9 cellular contexts compared by ENCODE assay signal in genomic region chr14:22852599-22852939, GRCh38. TPM values are rescaled to one million over a fixed set of nuclear protein-coding genes. Genes with fewer than 3 reads are reported as not detected.
DNase-seq lines count a peak whose midpoint lies in the region; ATAC-seq and TF ChIP-seq lines count a peak whose summit lies in the region.
"Had no signal": no experiment of that assay in that cellular context is flagged by ENCODE, and none has a peak within 500 bp of the region (broad histone marks: within the 10 kb centered on the region; RNA-seq: fewer than 3 reads in every experiment).

No MANE protein-coding gene starts in this region.

- TF ChIP-seq POLR2A in IMR-90 (IDR thresholded peaks at IDR 0.05; ENCODE audit: low read depth, low read length) (no peak), right lobe of liver (IDR thresholded peaks at IDR 0.05) (no peak)

- H4K91ac ChIP-seq in IMR-90 (ENCODE audit: insufficient read depth, low read depth, low read length), result peak overlapping the region; percentile 85

- DNase-seq in IMR-90 (no peak), adipocyte (ENCODE audit: low read depth) (no peak), right lobe of liver (no peak), SW 1271 (lab: John Stamatoyannopoulos, UW) (no peak), NCI-H2081 treated with DMSO at 0.1 percent for 48 hours (lab: John Stamatoyannopoulos, UW) (no peak)

- peak overlapping the region; percentile 97 for H2AFZ ChIP-seq in IMR-90 (replicated peaks; ENCODE audit: low read length, poor library complexity)

- in situ Hi-C loops in IMR-90 (cut with MboI; ENCODE audit: low sequenced_read_pairs), result loop anchor here (25.0 kb wide), 1 partner anchor 465 kb away; no protein-coding TSS in a partner anchor

- peaks cover 36% of the 10 kb centered on the region for H3K4me1 ChIP-seq in IMR-90 (ENCODE audit: control insufficient read depth, insufficient read depth, low read length)
- peaks cover 58% of the 10 kb centered on the region for H3K4me1 ChIP-seq in adipocyte (ENCODE audit: control insufficient read depth, insufficient read depth, low read length)
- H3K4me1 ChIP-seq in right lobe of liver, result no peaks in the 10 kb centered on the region
- peaks cover 50% of the 10 kb centered on the region for H3K4me1 ChIP-seq in stomach smooth muscle (ENCODE audit: control insufficient read depth, insufficient read depth, low read length)

- intact Hi-C loops in IMR-90 (cut with micrococcal nuclease), result loop anchor here (5.0 kb wide), 1 partner anchor 465 kb away; no protein-coding TSS in a partner anchor
- intact Hi-C loops in right lobe of liver (cut with DNase I), result no loop called here

- TF ChIP-seq CTCF in IMR-90 (conservative IDR thresholded peaks at IDR 0.05; ENCODE audit: low read depth, low read length) (no peak), right lobe of liver (IDR thresholded peaks at IDR 0.05) (no peak)

- peak overlapping the region; percentile 69 for H3K14ac ChIP-seq in IMR-90 (replicated peaks; ENCODE audit: low read depth, low read length)

- H3K36me3 ChIP-seq in IMR-90 (ENCODE audit: control insufficient read depth, insufficient read depth, low read length), result no peaks in the 10 kb centered on the region
- H3K36me3 ChIP-seq in adipocyte (ENCODE audit: control insufficient read depth, insufficient read depth, low read length, severe bottlenecking), result no peaks in the 10 kb centered on the region
- no peaks in the 10 kb centered on the region for H3K36me3 ChIP-seq in right lobe of liver
- H3K36me3 ChIP-seq in stomach smooth muscle (ENCODE audit: control insufficient read depth in 2 of 2, insufficient read depth in 2 of 2, low read length in 2 of 2), result no peaks in the 10 kb centered on the region
- H3K36me3 ChIP-seq: heart left ventricle had no signal

- dilution Hi-C loops in IMR-90 (cut with HindIII; ENCODE audit: low sequenced_read_pairs, unreplicated experiment), result no loop called here

- POLR2A ChIA-PET in IMR-90 (lab: Charles Lee; ENCODE audit: unreplicated experiment), result interaction anchor here (2.4 kb wide), 1 partner anchor 15 kb away, joined by 25 read pairs; the partner anchor contains the start of gene MMP14

- peak overlapping the region; percentile 44 for H2BK5ac ChIP-seq in IMR-90 (ENCODE audit: low read depth, low read length, poor library complexity, severe bottlenecking)

- WGBS in IMR-90 (ENCODE audit: extremely low coverage in 2 of 2, insufficient read length in 1 of 2), 2 experiments, result no CpG with 5 or more reads among the region's 2 CpGs
- WGBS in right lobe of liver (ENCODE audit: insufficient coverage, low coverage, low lambda C conversion rate, missing lambda C conversion rate), result 35% methylated on average over 2 of the region's 2 CpGs

- peak overlapping the region; percentile 73; the same call in 1 of the 3 replicates for H2BK15ac ChIP-seq in IMR-90 (ENCODE audit: low read depth, low read length)

- H2AK5ac ChIP-seq in IMR-90 (ENCODE audit: low read depth, low read length), result peak overlapping the region; percentile 81; the same call in 1 of the 2 replicates

- CTCF ChIA-PET in IMR-90 (lab: Yijun Ruan, JAX), result interaction anchor here (1.0 to 6.8 kb wide), 16 partner anchors 10 to 282 kb away, joined by 3 to 60 read pairs (median 5); partner anchors contain the start of genes LRP10 and MRPL52

- peak overlapping the region; percentile 28; the same call in 1 of the 2 replicates for H3K23ac ChIP-seq in IMR-90 (ENCODE audit: low read depth, low read length)

- peak overlapping the region; percentile 94 for H2BK120ac ChIP-seq in IMR-90 (ENCODE audit: low read depth, low read length)

- peaks cover 27% of the 10 kb centered on the region for H3K9me1 ChIP-seq in IMR-90 (ENCODE audit: insufficient read depth, low read length)

- H3K18ac ChIP-seq in IMR-90 (ENCODE audit: low read depth, low read length), result peak overlapping the region; percentile 13; the same call in 1 of the 2 replicates

- H3K27me3 ChIP-seq in IMR-90 (ENCODE audit: control insufficient read depth, insufficient read depth, low read length) (no peaks in the 10 kb centered on the region), adipocyte (replicated peaks; ENCODE audit: control insufficient read depth, insufficient read depth, low read length) (no peaks in the 10 kb centered on the region), right lobe of liver (no peaks in the 10 kb centered on the region), stomach smooth muscle (ENCODE audit: control insufficient read depth in 1 of 2, insufficient read depth in 2 of 2, low read length in 2 of 2) (no peaks in the 10 kb centered on the region)
- H3K27me3 ChIP-seq: dorsolateral prefrontal cortex, heart left ventricle had no signal

- no peak for TF ChIP-seq RAD21 in IMR-90 (IDR thresholded peaks at IDR 0.05; ENCODE audit: low read length)

- H3K9ac ChIP-seq in IMR-90 (ENCODE audit: low read depth, low read length) (0 out of 2 replicates have a peak overlapping the region, but pooled peaks have one; percentile 19), adipocyte (ENCODE audit: low read length) (peak overlapping the region; percentile 90), stomach smooth muscle (ENCODE audit: low read length in 2 of 2) (no peak overlapping the region)

- H3K4me3 ChIP-seq in IMR-90 (ENCODE audit: insufficient read depth, low read depth, low read length), result no peak overlapping the region
- peak overlapping the region; percentile 82 for H3K4me3 ChIP-seq in adipocyte (ENCODE audit: low read length)
- H3K4me3 ChIP-seq in right lobe of liver, result no peak overlapping the region
- H3K4me3 ChIP-seq in stomach smooth muscle (ENCODE audit: low read length in 2 of 2), result peak overlapping the region; percentile 79 to 88

- H3K9me3 ChIP-seq in IMR-90 (ENCODE audit: control insufficient read depth, insufficient read depth, low read length) (peaks cover 2% of the 10 kb centered on the region), adipocyte (ENCODE audit: control insufficient read depth, low read length) (no peaks in the 10 kb centered on the region), right lobe of liver (no peaks in the 10 kb centered on the region), stomach smooth muscle (ENCODE audit: control insufficient read depth in 2 of 2, low read length in 2 of 2) (no peaks in the 10 kb centered on the region)

- ATAC-seq in IMR-90 (ENCODE audit: low read depth) (no peak), right lobe of liver (no peak), GM21381 (IDR thresholded peaks at IDR 0.05; ENCODE audit: unreplicated experiment) (no peak)

- peak overlapping the region; percentile 18; the same call in 1 of the 2 replicates for H4K5ac ChIP-seq in IMR-90 (ENCODE audit: low read depth, low read length)

- H4K8ac ChIP-seq in IMR-90 (ENCODE audit: low read depth in 2 of 2, low read length in 2 of 2), result peak overlapping the region; percentile 59 to 80; a peak in 3 of 4 replicates

- peak overlapping the region; percentile 89 for H2BK20ac ChIP-seq in IMR-90 (ENCODE audit: low read depth, low read length)

- peak overlapping the region; percentile 91 for H2AK9ac ChIP-seq in IMR-90 (replicated peaks; ENCODE audit: low read depth, low read length, poor library complexity)

- no peak overlapping the region for H3K4me2 ChIP-seq in IMR-90 (ENCODE audit: low read depth, low read length)

- BruUV-seq in IMR-90 (replicated peaks; lab: Mats Ljungman, UMichigan), result no TSS peak

- H3K79me1 ChIP-seq in IMR-90 (ENCODE audit: low read depth in 1 of 2, low read length in 2 of 2), result peaks cover 0 to 31% of the 10 kb centered on the region in 2 experiments; a peak in 2 of 4 replicates

- peak overlapping the region; percentile 95 for H3K4ac ChIP-seq in IMR-90 (ENCODE audit: low read depth, low read length)

- no peak overlapping the region for H3K56ac ChIP-seq in IMR-90 (ENCODE audit: extremely low read depth, insufficient read depth, low read length)

- H3K27ac ChIP-seq in IMR-90 (ENCODE audit: insufficient read depth, low read length) (peak overlapping the region; percentile 34), right lobe of liver (peak overlapping the region; percentile 63 to 74 (median 72)), stomach smooth muscle (ENCODE audit: low read length) (peak overlapping the region; percentile 31)

- peaks cover 7% of the 10 kb centered on the region; the same call in 1 of the 2 replicates for H4K20me1 ChIP-seq in IMR-90 (ENCODE audit: insufficient read depth, low read length)

RNA-seq across cellular contexts. Expression of gene MMP14, which starts 16.2 kb away (rescaled TPM):
- total RNA-seq in IMR-90 (2012; rRNA removed) (124 and 156 TPM in 2 replicates), right lobe of liver (10 to 100 TPM in 4 of 6 experiments, 1 to 10 TPM in 2; 8.7 to 26.0 (median 12.8) TPM)
- 315 and 375 TPM in 2 replicates for polyA plus RNA-seq in IMR-90 (2012; rRNA removed)
- polyA plus RNA-seq in IMR-90 (2012; cell fraction: cytosol; rRNA removed), result 185 and 358 TPM in 2 replicates
- polyA plus RNA-seq in IMR-90 (2012; cell fraction: nucleus; rRNA removed; ENCODE audit: low replicate concordance), result 492 and 622 TPM in 2 replicates

RNA-seq across cellular contexts. Expression of gene LRP10, which starts 19.0 kb away (rescaled TPM):
- total RNA-seq in IMR-90 (2012; rRNA removed) (19.4 and 25.1 TPM in 2 replicates), right lobe of liver (10 to 100 TPM; 31.0 to 54.5 (median 44.6) TPM)
- polyA plus RNA-seq in IMR-90 (2012; rRNA removed), result 118 and 121 TPM in 2 replicates
- 86.3 and 158 TPM in 2 replicates for polyA plus RNA-seq in IMR-90 (2012; cell fraction: cytosol; rRNA removed)
- 38.3 and 104 TPM in 2 replicates for polyA plus RNA-seq in IMR-90 (2012; cell fraction: nucleus; rRNA removed; ENCODE audit: low replicate concordance)

RNA-seq across cellular contexts. Expression of gene MRPL52, which starts 22.9 kb away (rescaled TPM):
- total RNA-seq in IMR-90 (2012; rRNA removed), result 23.9 and 51.4 TPM in 2 replicates
- 33.1 and 45.7 TPM in 2 replicates for polyA plus RNA-seq in IMR-90 (2012; rRNA removed)
- 114 and 912 TPM in 2 replicates for polyA plus RNA-seq in IMR-90 (2012; cell fraction: cytosol; rRNA removed)
- 35.8 and 40.4 TPM in 2 replicates for polyA plus RNA-seq in IMR-90 (2012; cell fraction: nucleus; rRNA removed; ENCODE audit: low replicate concordance)
- 10 to 100 TPM; 42.0 to 96.6 (median 47.6) TPM for total RNA-seq in right lobe of liver

RNA-seq across cellular contexts. Expression of gene REM2, which starts 30.5 kb away (rescaled TPM):
- total RNA-seq in IMR-90 (2012; rRNA removed) (under 0.01 TPM in 2 replicates), right lobe of liver (under 1 TPM in 2 of 6 experiments, not detected in 4; 0.10 to 0.12 TPM)
- 0.07 TPM in 1 of 2 replicates, not detected in the other for polyA plus RNA-seq in IMR-90 (2012; rRNA removed)
- 0.04 TPM in 1 of 2 replicates, not detected in the other for polyA plus RNA-seq in IMR-90 (2012; cell fraction: cytosol; rRNA removed)
- polyA plus RNA-seq in IMR-90 (2012; cell fraction: nucleus; rRNA removed; ENCODE audit: low replicate concordance), result 0.52 and 0.69 TPM in 2 replicates

RNA-seq across cellular contexts. Expression of gene SLC7A7, which starts 37.3 kb away (rescaled TPM):
- total RNA-seq in IMR-90 (2012; rRNA removed) (1.4 and 2.0 TPM in 2 replicates), right lobe of liver (10 to 100 TPM in 2 of 6 experiments, 1 to 10 TPM in 4; 6.2 to 11.4 (median 7.3) TPM)
- polyA plus RNA-seq in IMR-90 (2012; rRNA removed), result 1.4 and 1.8 TPM in 2 replicates
- 1.5 and 2.2 TPM in 2 replicates for polyA plus RNA-seq in IMR-90 (2012; cell fraction: cytosol; rRNA removed)
- polyA plus RNA-seq in IMR-90 (2012; cell fraction: nucleus; rRNA removed; ENCODE audit: low replicate concordance), result 3.9 and 11.9 TPM in 2 replicates

Comparison
In these comparisons a context has a peak if more than half of its experiments do, and no peak if none do; other contexts are left out.
1. H3K4me3 ChIP-seq: peak in adipocyte (single experiment) and stomach smooth muscle (2 of 2); none in IMR-90 (single experiment) and right lobe of liver (0 of 3).
2. H3K9ac ChIP-seq: peak in IMR-90 (single experiment) and adipocyte (single experiment); none in stomach smooth muscle (0 of 2).
3. Peak in every context shown above with its lines, with median percentiles within 50 percentile points of each other: H3K27ac ChIP-seq.